ENCODE assay signal across 20 cellular contexts in genomic region chr11:74540270-74540669, GRCh38. TPM values are rescaled to one million over a fixed set of nuclear protein-coding genes. Genes with fewer than 3 reads are reported as not detected.
DNase-seq lines count a peak whose midpoint lies in the region; FAIRE-seq lines count a peak whose summit lies in the region.
"Had no signal": no experiment of that assay in that cellular context is flagged by ENCODE, and none has a peak within 500 bp of the region (broad histone marks: within the 10 kb centered on the region; RNA-seq: fewer than 3 reads in every experiment).

No MANE protein-coding gene starts in this region.

- no peaks in the 10 kb centered on the region; the same call in 1 of the 2 replicates for H3K9me3 ChIP-seq in SK-N-MC (ENCODE audit: low read depth, low read length)

- peak overlapping the region; percentile 58; the same call in 1 of the 2 replicates for H3K27ac ChIP-seq in SK-N-MC
- H3K27ac ChIP-seq: 22Rv1, A549, C4-2B had no signal

- peak; percentile 79 for FAIRE-seq in HTR-8/SVneo (lab: Jason Lieb, UNC)
- FAIRE-seq: A549, GM12878, H1 had no signal

- no peaks in the 10 kb centered on the region for H3K36me3 ChIP-seq in SK-N-MC (ENCODE audit: insufficient read depth, low read length)
- H3K36me3 ChIP-seq: HAP-1 had no signal

- H3K4me3 ChIP-seq in SK-N-MC, result peak overlapping the region; percentile 21; the same call in 1 of the 2 replicates
- H3K4me3 ChIP-seq: A549, GM12878, HAP-1 had no signal

- H3K9ac ChIP-seq in SK-N-MC (ENCODE audit: insufficient read length), result no peak overlapping the region

- DNase-seq in DMS53 (lab: John Stamatoyannopoulos, UW) (peak; percentile 47), DMS53 treated with DMSO at 0.1 percent for 48 hours (lab: John Stamatoyannopoulos, UW; ENCODE audit: unreplicated experiment) (no peak), HTR-8/SVneo (ENCODE audit: insufficient read length, low spot score) (no peak), SK-N-MC (ENCODE audit: low read depth, low spot score) (no peak), mucosa of gallbladder (ENCODE audit: low spot score) (peak; percentile 4), NCI-H526 (lab: John Stamatoyannopoulos, UW) (no peak), H4 (ENCODE audit: low spot score) (no peak)
- DNase-seq in stimulated activated CD8-positive, alpha-beta memory T cell treated with anti-CD3 and anti-CD28 coated beads, Interleukin-4, amount 100 ng/mL, for 48 hours, result no peak
- DNase-seq: AML-193; CD4-positive, alpha-beta memory T cell; DMS153; DND-41; EL; IMR-90 had no signal

RNA-seq across cellular contexts. Expression of gene LIPT2, which starts 46.7 kb away (rescaled TPM):
- 8.0 TPM for total RNA-seq in mucosa of gallbladder
- total RNA-seq in H4 (2014; rRNA removed; shearing (Covaris generic)), result 8.7 and 10.3 TPM in 2 replicates

RNA-seq across cellular contexts. Expression of gene POLD3, which starts 52.1 kb away (rescaled TPM):
- 17.2 TPM for total RNA-seq in mucosa of gallbladder
- total RNA-seq in H4 (2014; rRNA removed; shearing (Covaris generic)), result 18.7 and 20.3 TPM in 2 replicates

Comparison
In these comparisons a context has a peak if more than half of its experiments do, and no peak if none do; other contexts are left out.
1. DNase-seq: peak in DMS53 (single experiment) and mucosa of gallbladder (single experiment); none in DMS53 treated with DMSO at 0.1 percent for 48 hours (single experiment), HTR-8/SVneo (single experiment), SK-N-MC (single experiment), NCI-H526 (0 of 2), H4 (single experiment) and stimulated activated CD8-positive, alpha-beta memory T cell treated with anti-CD3 and anti-CD28 coated beads, Interleukin-4, amount 100 ng/mL, for 48 hours (single experiment).